In the genomic region with DNA sequence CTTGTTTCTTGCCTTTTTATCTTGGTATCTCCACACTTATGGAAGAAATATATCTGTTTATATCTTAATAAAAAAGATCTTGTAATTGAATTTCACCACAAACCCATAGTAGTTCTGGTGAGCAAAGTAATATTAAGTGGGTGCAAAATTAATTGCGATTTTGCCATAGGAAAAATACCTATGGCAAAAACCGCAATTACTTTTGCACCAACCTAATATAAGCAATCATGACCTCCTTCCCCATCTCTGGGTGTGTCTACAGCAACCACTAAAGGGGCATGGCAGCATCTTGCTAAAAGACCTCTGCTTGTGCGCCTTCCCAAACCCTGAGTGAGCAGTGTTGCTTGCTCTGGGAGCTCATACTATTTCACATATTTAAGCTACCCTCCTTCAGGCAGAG, we compare ENCODE assay signal across 33 cellular contexts.
"Had no signal": no experiment of that assay in that cellular context is flagged by ENCODE, and none has a peak within 500 bp of the region (broad histone marks: within the 10 kb centered on the region; RNA-seq: fewer than 3 reads in every experiment).

No MANE protein-coding gene starts in this region.

- H3K4me3 ChIP-seq: ovary, psoas muscle, skin epidermis, smooth muscle cell, spleen, suprapubic skin, testis, tibial artery, transverse colon, upper lobe of right lung, uterus had no signal

- DNase-seq: naive thymus-derived CD8-positive, alpha-beta T cell; nephron progenitor cell; nucleus accumbens; ovary; posterior cingulate gyrus; psoas muscle; right cardiac atrium; spleen; stimulated activated CD4-positive, alpha-beta T cell treated with anti-CD3 and anti-CD28 coated beads, Interleukin-12 subunit alpha, Interleukin-12 subunit beta, amount 100 ng/mL, for 4 hours; stimulated activated CD4-positive, alpha-beta T cell treated with anti-CD3 and anti-CD28 coated beads, Interleukin-1b, Interleukin-23, amount 100 ng/mL, for 48 hours; stimulated activated CD4-positive, alpha-beta T cell treated with anti-CD3 and anti-CD28 coated beads, Interleukin-4, amount 100 ng/mL, for 1 hour; stimulated activated CD4-positive, alpha-beta T cell treated with anti-CD3 and anti-CD28 coated beads, Interleukin-4, amount 100 ng/mL, for 4 hours; stimulated activated CD8-positive, alpha-beta memory T cell treated with anti-CD3 and anti-CD28 coated beads, Interleukin-4, amount 100 ng/mL, for 48 hours; stimulated activated naive CD4-positive, alpha-beta T cell; stimulated activated naive CD8-positive, alpha-beta T cell treated with anti-CD3 and anti-CD28 coated beads, Interleukin-15, amount 100 ng/mL, for 72 hours; stimulated activated naive CD8-positive, alpha-beta T cell treated with anti-CD3 and anti-CD28 coated beads, Interleukin-15, Interleukin-2, amounts not matched to agents 100 U/mL and 50 U/mL, for 24 hours; substantia nigra; testis; tibial artery; transverse colon; upper lobe of right lung; uterus had no signal

- H3K27me3 ChIP-seq: neutrophil, ovary, spleen, suprapubic skin, testis, tibial artery, transverse colon, upper lobe of right lung, uterus had no signal

- H3K27ac ChIP-seq: neutrophil, ovary, parathyroid adenoma, psoas muscle, skin epidermis, suprapubic skin, testis, tibial artery, upper lobe of right lung, uterus had no signal

- H3K27me3 Mint-ChIP-seq: natural killer cell treated with Interleukin-12 subunit alpha and Interleukin-12 subunit beta and Interleukin-15 and Interleukin-18, amount 100 ng/mL, for 72 hours; progenitor cell of endocrine pancreas; stimulated activated memory B cell treated with anti-CD40 and anti-IgM and Interleukin-4, amounts not matched to agents 10 μg/mL and 1 μg/mL and 100 μg/mL, for 72 hours; stimulated activated naive CD8-positive, alpha-beta T cell treated with anti-CD3 and anti-CD28 coated beads, Interleukin-15, amount 100 ng/mL, for 72 hours; type B pancreatic cell had no signal

- H3K4me1 ChIP-seq: parathyroid adenoma, psoas muscle, testis, transverse colon, upper lobe of right lung had no signal

- ATAC-seq: naive thymus-derived CD8-positive, alpha-beta T cell; natural killer cell treated with Interleukin-12 subunit alpha and Interleukin-12 subunit beta and Interleukin-15 and Interleukin-18, amount 100 ng/mL, for 72 hours; sciatic nerve; stimulated activated memory B cell treated with anti-CD40 and anti-IgM and Interleukin-4, amounts not matched to agents 10 μg/mL and 1 μg/mL and 100 μg/mL, for 72 hours; stimulated activated naive CD8-positive, alpha-beta T cell treated with anti-CD3 and anti-CD28 coated beads, Interleukin-15, amount 100 ng/mL, for 72 hours; stimulated activated naive CD8-positive, alpha-beta T cell treated with anti-CD3 and anti-CD28 coated beads, Interleukin-15, Interleukin-2, amounts not matched to agents 100 U/mL and 50 U/mL, for 24 hours; upper lobe of right lung had no signal

- H3K4me3 Mint-ChIP-seq: naive thymus-derived CD8-positive, alpha-beta T cell; natural killer cell treated with Interleukin-12 subunit alpha and Interleukin-12 subunit beta and Interleukin-15 and Interleukin-18, amount 100 ng/mL, for 72 hours; nephron progenitor cell; neural crest cell; stimulated activated memory B cell treated with anti-CD40 and anti-IgM and Interleukin-4, amounts not matched to agents 10 μg/mL and 1 μg/mL and 100 μg/mL, for 72 hours; stimulated activated naive CD8-positive, alpha-beta T cell treated with anti-CD3 and anti-CD28 coated beads, Interleukin-15, amount 100 ng/mL, for 72 hours; type B pancreatic cell had no signal

- H3K9ac ChIP-seq: parathyroid adenoma had no signal

- H2AFZ ChIP-seq: parathyroid adenoma had no signal

- H3K4me2 ChIP-seq: smooth muscle cell had no signal

- H3K9me3 ChIP-seq: neutrophil, ovary, psoas muscle, suprapubic skin, testis, tibial artery, transverse colon, upper lobe of right lung, uterus had no signal

- H3K4me1 Mint-ChIP-seq: naive thymus-derived CD8-positive, alpha-beta T cell; nephron progenitor cell; neural crest cell; stimulated activated memory B cell treated with anti-CD40 and anti-IgM and Interleukin-4, amounts not matched to agents 10 μg/mL and 1 μg/mL and 100 μg/mL, for 72 hours; stimulated activated naive CD8-positive, alpha-beta T cell treated with anti-CD3 and anti-CD28 coated beads, Interleukin-15, amount 100 ng/mL, for 72 hours had no signal

- H3K27ac Mint-ChIP-seq: naive thymus-derived CD8-positive, alpha-beta T cell; natural killer cell treated with Interleukin-12 subunit alpha and Interleukin-12 subunit beta and Interleukin-15 and Interleukin-18, amount 100 ng/mL, for 72 hours; nephron progenitor cell; progenitor cell of endocrine pancreas; stimulated activated memory B cell treated with anti-CD40 and anti-IgM and Interleukin-4, amounts not matched to agents 10 μg/mL and 1 μg/mL and 100 μg/mL, for 72 hours; stimulated activated naive CD8-positive, alpha-beta T cell treated with anti-CD3 and anti-CD28 coated beads, Interleukin-15, amount 100 ng/mL, for 72 hours; type B pancreatic cell had no signal

- H3K36me3 ChIP-seq: neutrophil, ovary, spleen, suprapubic skin, tibial artery, transverse colon, upper lobe of right lung, uterus had no signal

- H3K79me2 ChIP-seq: parathyroid adenoma had no signal

- H3K9me3 Mint-ChIP-seq: natural killer cell treated with Interleukin-12 subunit alpha and Interleukin-12 subunit beta and Interleukin-15 and Interleukin-18, amount 100 ng/mL, for 72 hours; nephron progenitor cell; stimulated activated memory B cell treated with anti-CD40 and anti-IgM and Interleukin-4, amounts not matched to agents 10 μg/mL and 1 μg/mL and 100 μg/mL, for 72 hours; stimulated activated naive CD8-positive, alpha-beta T cell treated with anti-CD3 and anti-CD28 coated beads, Interleukin-15, amount 100 ng/mL, for 72 hours had no signal

- H3K36me3 Mint-ChIP-seq: naive thymus-derived CD8-positive, alpha-beta T cell; natural killer cell treated with Interleukin-12 subunit alpha and Interleukin-12 subunit beta and Interleukin-15 and Interleukin-18, amount 100 ng/mL, for 72 hours; stimulated activated memory B cell treated with anti-CD40 and anti-IgM and Interleukin-4, amounts not matched to agents 10 μg/mL and 1 μg/mL and 100 μg/mL, for 72 hours; type B pancreatic cell had no signal
